ENCODE assay signal across 20 cellular contexts in genomic region chr14:33958616-33959226, GRCh38.
"Had no signal": no experiment of that assay in that cellular context is flagged by ENCODE, and none has a peak within 500 bp of the region (broad histone marks: within the 10 kb centered on the region; RNA-seq: fewer than 3 reads in every experiment).

No MANE protein-coding gene starts in this region.

- DNase-seq: activated CD4-positive, alpha-beta memory T cell treated with anti-CD3 and anti-CD28 coated beads, Interleukin-2, amount 10 ng/mL, durations not matched to agents 7 days and 5 days; activated CD4-positive, alpha-beta T cell treated with anti-CD3 and anti-CD28 coated beads, Interleukin-2, amount 10 ng/mL, durations not matched to agents 24 days and 14 days; activated effector memory CD4-positive, alpha-beta T cell treated with Interleukin-2 at 50 U/mL for 16 hours; activated naive CD4-positive, alpha-beta T cell treated with anti-CD3 and anti-CD28 coated beads, Interleukin-2, amount 50 U/mL, for 16 hours; activated naive CD8-positive, alpha-beta T cell treated with anti-CD3 and anti-CD28 coated beads, Interleukin-2, amount 50 U/mL, for 24 hours; activated T-cell treated with anti-CD3 and anti-CD28 coated beads, Interleukin-2, amount 50 U/mL, for 72 hours; body of pancreas; esophagus squamous epithelium; naive thymus-derived CD8-positive, alpha-beta T cell; stimulated activated CD4-positive, alpha-beta T cell treated with anti-CD3 and anti-CD28 coated beads, Interleukin-12 subunit alpha, Interleukin-12 subunit beta, amount 100 ng/mL, for 4 hours; stimulated activated CD4-positive, alpha-beta T cell treated with anti-CD3 and anti-CD28 coated beads, Interleukin-4, amount 100 ng/mL, for 4 hours; T-cell; transverse colon had no signal

- H3K27ac ChIP-seq: body of pancreas, cardiac muscle cell, esophagus squamous epithelium, gastroesophageal sphincter, neural progenitor cell, suprapubic skin, transverse colon, vagina had no signal

- H3K36me3 ChIP-seq: cardiac muscle cell, esophagus squamous epithelium, gastroesophageal sphincter, neural progenitor cell, suprapubic skin, transverse colon, vagina had no signal

- ATAC-seq: activated CD4-positive, CD25-positive, alpha-beta regulatory T cell treated with anti-CD3 and anti-CD28 coated beads, Interleukin-2, amount 50 U/mL, for 24 hours; activated naive CD8-positive, alpha-beta T cell treated with anti-CD3 and anti-CD28 coated beads, Interleukin-2, amount 50 U/mL, for 24 hours; activated T-cell treated with anti-CD3 and anti-CD28 coated beads, Interleukin-2, amount 50 U/mL, for 72 hours; body of pancreas; gastroesophageal sphincter; naive thymus-derived CD8-positive, alpha-beta T cell; T-cell had no signal

- H3K4me1 ChIP-seq: esophagus squamous epithelium, transverse colon, vagina had no signal

- H3K27me3 ChIP-seq: body of pancreas, cardiac muscle cell, gastroesophageal sphincter, neural progenitor cell, suprapubic skin, transverse colon, vagina had no signal

- H3K4me3 ChIP-seq: body of pancreas, cardiac muscle cell, esophagus squamous epithelium, gastroesophageal sphincter, lung, neural progenitor cell, suprapubic skin, transverse colon, vagina had no signal

- H3K9me3 ChIP-seq: body of pancreas, esophagus squamous epithelium, gastroesophageal sphincter, suprapubic skin, transverse colon, vagina had no signal
